In the genomic region with DNA sequence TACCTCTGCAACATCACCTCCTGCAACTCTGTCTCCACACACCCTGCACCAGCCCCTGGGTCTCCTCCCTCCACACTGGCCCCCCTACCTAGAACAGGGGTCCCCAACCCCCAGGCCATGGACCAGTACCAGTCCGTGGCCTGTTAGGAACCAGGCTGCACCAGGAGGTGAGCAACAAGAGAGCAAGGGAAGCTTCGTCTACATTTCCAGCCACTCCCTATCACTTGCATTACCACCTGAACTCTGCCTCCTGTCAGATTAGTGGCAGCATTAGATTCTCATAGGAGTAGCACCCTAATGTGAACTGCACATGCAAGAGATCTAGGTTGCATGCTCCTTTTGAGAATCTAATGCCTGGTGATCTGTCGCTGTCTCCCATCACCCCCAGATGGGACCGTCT, we compare ENCODE assay signal across 38 cellular contexts.
"Had no signal": no experiment of that assay in that cellular context is flagged by ENCODE, and none has a peak within 500 bp of the region (broad histone marks: within the 10 kb centered on the region; RNA-seq: fewer than 3 reads in every experiment).

No MANE protein-coding gene starts in this region.

- ATAC-seq: activated naive CD4-positive, alpha-beta T cell treated with anti-CD3 and anti-CD28 coated beads, Interleukin-2, amount 50 U/mL, for 72 hours; activated naive CD8-positive, alpha-beta T cell treated with anti-CD3 and anti-CD28 coated beads, Interleukin-2, amount 50 U/mL, for 24 hours; activated T-cell treated with anti-CD3 and anti-CD28 coated beads, Interleukin-2, amount 50 U/mL, for 4 hours; activated T-cell treated with anti-CD3 and anti-CD28 coated beads, Interleukin-2, amount 50 U/mL, for 72 hours; activated T-helper 17 cell treated with anti-CD3 and anti-CD28 coated beads, Interleukin-2, amount 50 U/mL, for 72 hours; body of pancreas had no signal

- H3K9me3 Mint-ChIP-seq: activated naive CD4-positive, alpha-beta T cell treated with anti-CD3 and anti-CD28 coated beads for 36 hours; activated naive CD4-positive, alpha-beta T cell treated with anti-CD3 and anti-CD28 coated beads, Interleukin-2, amount 10 ng/mL, durations not matched to agents 7 days and 5 days; activated naive CD4-positive, alpha-beta T cell treated with anti-CD3 and anti-CD28 coated beads, Interleukin-2, amount 50 U/mL, for 24 hours; activated naive CD8-positive, alpha-beta T cell treated with anti-CD3 and anti-CD28 coated beads for 36 hours; activated naive CD8-positive, alpha-beta T cell treated with anti-CD3 and anti-CD28 coated beads, Interleukin-2, amount 10 ng/mL, durations not matched to agents 7 days and 5 days; activated naive CD8-positive, alpha-beta T cell treated with anti-CD3 and anti-CD28 coated beads, Interleukin-2, amount 50 U/mL, for 24 hours; activated T-cell treated with anti-CD3 and anti-CD28 coated beads, Interleukin-2, amount 50 U/mL, for 24 hours; activated T-cell treated with anti-CD3 and anti-CD28 coated beads, Interleukin-2, amount 50 U/mL, for 4 hours; activated T-helper 1 cell treated with anti-CD3 and anti-CD28 coated beads, Interleukin-12 subunit alpha, Interleukin-12 subunit beta, Interleukin-2, Interleukin-4 antibody, amounts not matched to agents 30 ng/mL and 10 ng/mL and 1 ng/mL, durations not matched to agents 14 hours and 24 hours and 36 hours; activated T-helper 17 cell treated with anti-CD3 and anti-CD28 coated beads, Interleukin-2, amount 50 U/mL, for 72 hours; activated T-helper 2 cell treated with anti-CD3 and anti-CD28 coated beads, Interferon-gamma antibody, Interleukin-2, Interleukin-4, amounts not matched to agents 10 μg/mL and 5 μg/mL and 100 μg/mL, durations not matched to agents 14 hours and 24 hours and 36 hours; brain; central memory CD8-positive, alpha-beta T cell had no signal

- DNase-seq: activated effector memory CD4-positive, alpha-beta T cell treated with anti-CD3 and anti-CD28 coated beads, Interleukin-2, amount 50 U/mL, for 16 hours; activated effector memory CD4-positive, alpha-beta T cell treated with Interleukin-2 at 50 U/mL for 16 hours; activated gamma-delta T cell; activated gamma-delta T cell treated with Interleukin-2 at 50 U/mL for 16 hours; activated naive CD4-positive, alpha-beta T cell; activated naive CD4-positive, alpha-beta T cell treated with anti-CD3 and anti-CD28 coated beads for 36 hours; activated naive CD4-positive, alpha-beta T cell treated with anti-CD3 and anti-CD28 coated beads, Interleukin-2, amount 10 ng/mL, durations not matched to agents 7 days and 5 days; activated naive CD4-positive, alpha-beta T cell treated with anti-CD3 and anti-CD28 coated beads, Interleukin-2, amount 50 U/mL, for 16 hours; activated naive CD4-positive, alpha-beta T cell treated with Interleukin-2 at 50 U/mL for 16 hours; activated naive CD8-positive, alpha-beta T cell treated with anti-CD3 and anti-CD28 coated beads for 36 hours; activated naive CD8-positive, alpha-beta T cell treated with anti-CD3 and anti-CD28 coated beads, Interleukin-2, amount 10 ng/mL, durations not matched to agents 7 days and 5 days; activated naive CD8-positive, alpha-beta T cell treated with anti-CD3 and anti-CD28 coated beads, Interleukin-2, amount 50 U/mL, for 24 hours; activated T-cell treated with anti-CD3 and anti-CD28 coated beads, Interleukin-2, amount 50 U/mL, for 1 hour; activated T-cell treated with anti-CD3 and anti-CD28 coated beads, Interleukin-2, amount 50 U/mL, for 24 hours; activated T-cell treated with anti-CD3 and anti-CD28 coated beads, Interleukin-2, amount 50 U/mL, for 4 hours; activated T-cell treated with anti-CD3 and anti-CD28 coated beads, Interleukin-2, amount 50 U/mL, for 48 hours; activated T-cell treated with anti-CD3 and anti-CD28 coated beads, Interleukin-2, amount 50 U/mL, for 72 hours; adrenal gland; amniotic stem cell; amygdala; anterior cingulate cortex; aorta; body of pancreas; brain microvascular endothelial cell; caudate nucleus; central memory CD4-positive, alpha-beta T cell; cerebellar nuclear complex had no signal

- H3K4me3 ChIP-seq: adrenal gland, ascending aorta, body of pancreas, breast epithelium, cardiac muscle cell had no signal

- H3K27ac Mint-ChIP-seq: activated naive CD4-positive, alpha-beta T cell treated with anti-CD3 and anti-CD28 coated beads for 36 hours; activated naive CD4-positive, alpha-beta T cell treated with anti-CD3 and anti-CD28 coated beads, Interleukin-2, amount 10 ng/mL, durations not matched to agents 7 days and 5 days; activated naive CD4-positive, alpha-beta T cell treated with anti-CD3 and anti-CD28 coated beads, Interleukin-2, amount 50 U/mL, for 24 hours; activated naive CD4-positive, alpha-beta T cell treated with anti-CD3 and anti-CD28 coated beads, Interleukin-2, amount 50 U/mL, for 72 hours; activated naive CD8-positive, alpha-beta T cell; activated naive CD8-positive, alpha-beta T cell treated with anti-CD3 and anti-CD28 coated beads for 36 hours; activated naive CD8-positive, alpha-beta T cell treated with anti-CD3 and anti-CD28 coated beads, Interleukin-2, amount 10 ng/mL, durations not matched to agents 7 days and 5 days; activated naive CD8-positive, alpha-beta T cell treated with anti-CD3 and anti-CD28 coated beads, Interleukin-2, amount 50 U/mL, for 24 hours; activated T-cell treated with anti-CD3 and anti-CD28 coated beads, Interleukin-2, amount 50 U/mL, for 24 hours; activated T-cell treated with anti-CD3 and anti-CD28 coated beads, Interleukin-2, amount 50 U/mL, for 72 hours; activated T-helper 1 cell treated with anti-CD3 and anti-CD28 coated beads, Interleukin-12 subunit alpha, Interleukin-12 subunit beta, Interleukin-2, Interleukin-4 antibody, amounts not matched to agents 30 ng/mL and 10 ng/mL and 1 ng/mL, durations not matched to agents 14 hours and 24 hours and 36 hours; activated T-helper 17 cell treated with anti-CD3 and anti-CD28 coated beads, Interleukin-2, amount 50 U/mL, for 72 hours; activated T-helper 2 cell treated with anti-CD3 and anti-CD28 coated beads, Interferon-gamma antibody, Interleukin-2, Interleukin-4, amounts not matched to agents 10 μg/mL and 5 μg/mL and 100 μg/mL, durations not matched to agents 14 hours and 24 hours and 36 hours; brain had no signal

- H3K27me3 ChIP-seq: adrenal gland, ascending aorta, body of pancreas, brain microvascular endothelial cell, cardiac muscle cell had no signal

- H3K36me3 Mint-ChIP-seq: activated naive CD4-positive, alpha-beta T cell treated with anti-CD3 and anti-CD28 coated beads, Interleukin-2, amount 10 ng/mL, durations not matched to agents 7 days and 5 days; activated naive CD4-positive, alpha-beta T cell treated with anti-CD3 and anti-CD28 coated beads, Interleukin-2, amount 50 U/mL, for 24 hours; activated naive CD4-positive, alpha-beta T cell treated with anti-CD3 and anti-CD28 coated beads, Interleukin-2, amount 50 U/mL, for 72 hours; activated naive CD8-positive, alpha-beta T cell; activated naive CD8-positive, alpha-beta T cell treated with anti-CD3 and anti-CD28 coated beads for 36 hours; activated naive CD8-positive, alpha-beta T cell treated with anti-CD3 and anti-CD28 coated beads, Interleukin-2, amount 10 ng/mL, durations not matched to agents 7 days and 5 days; brain had no signal

- H3K4me1 ChIP-seq: adrenal gland, ascending aorta, body of pancreas, breast epithelium had no signal

- H3K36me3 ChIP-seq: adrenal gland, ascending aorta, brain microvascular endothelial cell, breast epithelium, cardiac muscle cell had no signal

- H3K4me1 Mint-ChIP-seq: activated naive CD4-positive, alpha-beta T cell treated with anti-CD3 and anti-CD28 coated beads, Interleukin-2, amount 10 ng/mL, durations not matched to agents 7 days and 5 days; activated naive CD4-positive, alpha-beta T cell treated with anti-CD3 and anti-CD28 coated beads, Interleukin-2, amount 50 U/mL, for 24 hours; activated naive CD8-positive, alpha-beta T cell treated with anti-CD3 and anti-CD28 coated beads for 36 hours; activated naive CD8-positive, alpha-beta T cell treated with anti-CD3 and anti-CD28 coated beads, Interleukin-2, amount 10 ng/mL, durations not matched to agents 7 days and 5 days; activated naive CD8-positive, alpha-beta T cell treated with anti-CD3 and anti-CD28 coated beads, Interleukin-2, amount 50 U/mL, for 24 hours; activated T-helper 17 cell treated with anti-CD3 and anti-CD28 coated beads, Interleukin-2, amount 50 U/mL, for 72 hours; central memory CD8-positive, alpha-beta T cell had no signal

- H3K9me3 ChIP-seq: adrenal gland, ascending aorta, body of pancreas, breast epithelium had no signal

- H3K27ac ChIP-seq: adrenal gland, ascending aorta, body of pancreas, brain microvascular endothelial cell, breast epithelium, cardiac muscle cell had no signal

- H3K4me3 Mint-ChIP-seq: activated naive CD4-positive, alpha-beta T cell treated with anti-CD3 and anti-CD28 coated beads for 36 hours; activated naive CD4-positive, alpha-beta T cell treated with anti-CD3 and anti-CD28 coated beads, Interleukin-2, amount 10 ng/mL, durations not matched to agents 7 days and 5 days; activated naive CD4-positive, alpha-beta T cell treated with anti-CD3 and anti-CD28 coated beads, Interleukin-2, amount 50 U/mL, for 24 hours; activated naive CD8-positive, alpha-beta T cell; activated naive CD8-positive, alpha-beta T cell treated with anti-CD3 and anti-CD28 coated beads for 36 hours; activated naive CD8-positive, alpha-beta T cell treated with anti-CD3 and anti-CD28 coated beads, Interleukin-2, amount 10 ng/mL, durations not matched to agents 7 days and 5 days; activated naive CD8-positive, alpha-beta T cell treated with anti-CD3 and anti-CD28 coated beads, Interleukin-2, amount 50 U/mL, for 24 hours; activated T-cell treated with anti-CD3 and anti-CD28 coated beads, Interleukin-2, amount 50 U/mL, for 24 hours; activated T-cell treated with anti-CD3 and anti-CD28 coated beads, Interleukin-2, amount 50 U/mL, for 4 hours; activated T-cell treated with anti-CD3 and anti-CD28 coated beads, Interleukin-2, amount 50 U/mL, for 72 hours; activated T-helper 1 cell treated with anti-CD3 and anti-CD28 coated beads, Interleukin-12 subunit alpha, Interleukin-12 subunit beta, Interleukin-2, Interleukin-4 antibody, amounts not matched to agents 30 ng/mL and 10 ng/mL and 1 ng/mL, durations not matched to agents 14 hours and 24 hours and 36 hours; activated T-helper 17 cell treated with anti-CD3 and anti-CD28 coated beads, Interleukin-2, amount 50 U/mL, for 72 hours; brain; central memory CD8-positive, alpha-beta T cell had no signal

- H3K27me3 Mint-ChIP-seq: activated naive CD4-positive, alpha-beta T cell treated with anti-CD3 and anti-CD28 coated beads, Interleukin-2, amount 10 ng/mL, durations not matched to agents 7 days and 5 days; activated naive CD8-positive, alpha-beta T cell treated with anti-CD3 and anti-CD28 coated beads for 36 hours; activated naive CD8-positive, alpha-beta T cell treated with anti-CD3 and anti-CD28 coated beads, Interleukin-2, amount 10 ng/mL, durations not matched to agents 7 days and 5 days had no signal
